Comparison of ENCODE assay signal across 2 cellular contexts in the genomic region with DNA sequence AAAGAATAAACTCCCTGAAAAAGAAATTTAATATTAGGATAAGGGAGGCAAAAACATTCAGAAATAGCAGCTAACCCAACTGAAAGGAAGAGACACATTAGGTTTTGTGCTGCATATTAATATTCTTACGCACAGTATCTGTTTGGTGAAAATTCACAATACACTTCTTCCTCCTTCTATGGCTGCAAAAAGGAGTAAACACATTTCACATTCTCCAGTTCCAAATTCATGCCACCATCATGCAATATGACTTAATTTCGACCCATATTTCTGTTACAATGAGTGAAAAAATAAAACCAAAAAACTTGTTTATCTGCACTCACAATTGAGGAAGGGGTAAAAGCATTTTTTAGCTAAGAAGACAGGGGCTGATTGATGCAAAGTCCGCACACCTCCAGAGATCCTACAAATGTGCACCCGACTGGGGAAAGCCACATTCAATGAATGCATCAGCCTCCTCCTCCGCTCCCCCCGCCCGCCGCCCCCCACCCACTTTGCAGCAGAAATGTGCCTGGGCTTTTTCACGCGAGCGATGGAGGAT.
TF ChIP-seq lines count a peak whose summit lies in the region.

No MANE protein-coding gene starts in this region.

TF ChIP-seq in IMR-90, 13 proteins besides CTCF, POLR2A, EP300 and RAD21:
- TF ChIP-seq MXI1 (IDR thresholded peaks at IDR 0.05; ENCODE audit: borderline replicate concordance, low read depth, low read length) (no peak), CEBPB (IDR thresholded peaks at IDR 0.05; ENCODE audit: low read depth, low read length) (no peak), FOS (IDR thresholded peaks at IDR 0.05; ENCODE audit: low read depth, low read length) (no peak), MAZ (IDR thresholded peaks at IDR 0.05; ENCODE audit: borderline replicate concordance, low read depth, low read length) (no peak), MAFK (IDR thresholded peaks at IDR 0.05; ENCODE audit: low read depth, low read length) (no peak)
- TF ChIP-seq, protein P1, sequence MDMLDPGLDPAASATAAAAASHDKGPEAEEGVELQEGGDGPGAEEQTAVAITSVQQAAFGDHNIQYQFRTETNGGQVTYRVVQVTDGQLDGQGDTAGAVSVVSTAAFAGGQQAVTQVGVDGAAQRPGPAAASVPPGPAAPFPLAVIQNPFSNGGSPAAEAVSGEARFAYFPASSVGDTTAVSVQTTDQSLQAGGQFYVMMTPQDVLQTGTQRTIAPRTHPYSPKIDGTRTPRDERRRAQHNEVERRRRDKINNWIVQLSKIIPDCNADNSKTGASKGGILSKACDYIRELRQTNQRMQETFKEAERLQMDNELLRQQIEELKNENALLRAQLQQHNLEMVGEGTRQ (IDR thresholded peaks at IDR 0.05; ENCODE audit: low read depth, low read length) = no peak

TF ChIP-seq in liver, 16 proteins besides CTCF, POLR2A, EP300 and RAD21:
- TF ChIP-seq, protein P2, sequence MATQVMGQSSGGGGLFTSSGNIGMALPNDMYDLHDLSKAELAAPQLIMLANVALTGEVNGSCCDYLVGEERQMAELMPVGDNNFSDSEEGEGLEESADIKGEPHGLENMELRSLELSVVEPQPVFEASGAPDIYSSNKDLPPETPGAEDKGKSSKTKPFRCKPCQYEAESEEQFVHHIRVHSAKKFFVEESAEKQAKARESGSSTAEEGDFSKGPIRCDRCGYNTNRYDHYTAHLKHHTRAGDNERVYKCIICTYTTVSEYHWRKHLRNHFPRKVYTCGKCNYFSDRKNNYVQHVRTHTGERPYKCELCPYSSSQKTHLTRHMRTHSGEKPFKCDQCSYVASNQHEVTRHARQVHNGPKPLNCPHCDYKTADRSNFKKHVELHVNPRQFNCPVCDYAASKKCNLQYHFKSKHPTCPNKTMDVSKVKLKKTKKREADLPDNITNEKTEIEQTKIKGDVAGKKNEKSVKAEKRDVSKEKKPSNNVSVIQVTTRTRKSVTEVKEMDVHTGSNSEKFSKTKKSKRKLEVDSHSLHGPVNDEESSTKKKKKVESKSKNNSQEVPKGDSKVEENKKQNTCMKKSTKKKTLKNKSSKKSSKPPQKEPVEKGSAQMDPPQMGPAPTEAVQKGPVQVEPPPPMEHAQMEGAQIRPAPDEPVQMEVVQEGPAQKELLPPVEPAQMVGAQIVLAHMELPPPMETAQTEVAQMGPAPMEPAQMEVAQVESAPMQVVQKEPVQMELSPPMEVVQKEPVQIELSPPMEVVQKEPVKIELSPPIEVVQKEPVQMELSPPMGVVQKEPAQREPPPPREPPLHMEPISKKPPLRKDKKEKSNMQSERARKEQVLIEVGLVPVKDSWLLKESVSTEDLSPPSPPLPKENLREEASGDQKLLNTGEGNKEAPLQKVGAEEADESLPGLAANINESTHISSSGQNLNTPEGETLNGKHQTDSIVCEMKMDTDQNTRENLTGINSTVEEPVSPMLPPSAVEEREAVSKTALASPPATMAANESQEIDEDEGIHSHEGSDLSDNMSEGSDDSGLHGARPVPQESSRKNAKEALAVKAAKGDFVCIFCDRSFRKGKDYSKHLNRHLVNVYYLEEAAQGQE (IDR thresholded peaks at IDR 0.05) = no peak
- no peak for TF ChIP-seq NR2F2 (IDR thresholded peaks at IDR 0.05)
- TF ChIP-seq GABPA (IDR thresholded peaks at IDR 0.05 in 1 of 2, conservative IDR thresholded peaks at IDR 0.05 in 1 of 2) = no peak
- TF ChIP-seq, protein P3, sequence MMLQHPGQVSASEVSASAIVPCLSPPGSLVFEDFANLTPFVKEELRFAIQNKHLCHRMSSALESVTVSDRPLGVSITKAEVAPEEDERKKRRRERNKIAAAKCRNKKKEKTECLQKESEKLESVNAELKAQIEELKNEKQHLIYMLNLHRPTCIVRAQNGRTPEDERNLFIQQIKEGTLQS (IDR thresholded peaks at IDR 0.05) = no peak
- no peak for TF ChIP-seq YY1 (IDR thresholded peaks at IDR 0.05)
- no peak for TF ChIP-seq TAF1 (conservative IDR thresholded peaks at IDR 0.05)
- no peak for TF ChIP-seq SP1 (IDR thresholded peaks at IDR 0.05)
- TF ChIP-seq, protein P4, sequence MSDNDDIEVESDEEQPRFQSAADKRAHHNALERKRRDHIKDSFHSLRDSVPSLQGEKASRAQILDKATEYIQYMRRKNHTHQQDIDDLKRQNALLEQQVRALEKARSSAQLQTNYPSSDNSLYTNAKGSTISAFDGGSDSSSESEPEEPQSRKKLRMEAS (IDR thresholded peaks at IDR 0.05) = no peak
- TF ChIP-seq, protein P5, sequence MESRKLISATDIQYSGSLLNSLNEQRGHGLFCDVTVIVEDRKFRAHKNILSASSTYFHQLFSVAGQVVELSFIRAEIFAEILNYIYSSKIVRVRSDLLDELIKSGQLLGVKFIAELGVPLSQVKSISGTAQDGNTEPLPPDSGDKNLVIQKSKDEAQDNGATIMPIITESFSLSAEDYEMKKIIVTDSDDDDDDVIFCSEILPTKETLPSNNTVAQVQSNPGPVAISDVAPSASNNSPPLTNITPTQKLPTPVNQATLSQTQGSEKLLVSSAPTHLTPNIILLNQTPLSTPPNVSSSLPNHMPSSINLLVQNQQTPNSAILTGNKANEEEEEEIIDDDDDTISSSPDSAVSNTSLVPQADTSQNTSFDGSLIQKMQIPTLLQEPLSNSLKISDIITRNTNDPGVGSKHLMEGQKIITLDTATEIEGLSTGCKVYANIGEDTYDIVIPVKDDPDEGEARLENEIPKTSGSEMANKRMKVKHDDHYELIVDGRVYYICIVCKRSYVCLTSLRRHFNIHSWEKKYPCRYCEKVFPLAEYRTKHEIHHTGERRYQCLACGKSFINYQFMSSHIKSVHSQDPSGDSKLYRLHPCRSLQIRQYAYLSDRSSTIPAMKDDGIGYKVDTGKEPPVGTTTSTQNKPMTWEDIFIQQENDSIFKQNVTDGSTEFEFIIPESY (IDR thresholded peaks at IDR 0.05) = no peak
- TF ChIP-seq HNF4G (IDR thresholded peaks at IDR 0.05) = no peak
- no peak for TF ChIP-seq JUND (IDR thresholded peaks at IDR 0.05)
- TF ChIP-seq FOXA2 (IDR thresholded peaks at IDR 0.05) = no peak
- TF ChIP-seq FOXA1 (IDR thresholded peaks at IDR 0.05) = no peak
- TF ChIP-seq HNF4A (conservative IDR thresholded peaks at IDR 0.05) = no peak
- no peak for TF ChIP-seq RXRA (IDR thresholded peaks at IDR 0.05)
- TF ChIP-seq EGR1 (IDR thresholded peaks at IDR 0.05; ENCODE audit: low read depth in 2 of 2) = no peak
